ENCODE assay signal across 11 cellular contexts in the genomic region with DNA sequence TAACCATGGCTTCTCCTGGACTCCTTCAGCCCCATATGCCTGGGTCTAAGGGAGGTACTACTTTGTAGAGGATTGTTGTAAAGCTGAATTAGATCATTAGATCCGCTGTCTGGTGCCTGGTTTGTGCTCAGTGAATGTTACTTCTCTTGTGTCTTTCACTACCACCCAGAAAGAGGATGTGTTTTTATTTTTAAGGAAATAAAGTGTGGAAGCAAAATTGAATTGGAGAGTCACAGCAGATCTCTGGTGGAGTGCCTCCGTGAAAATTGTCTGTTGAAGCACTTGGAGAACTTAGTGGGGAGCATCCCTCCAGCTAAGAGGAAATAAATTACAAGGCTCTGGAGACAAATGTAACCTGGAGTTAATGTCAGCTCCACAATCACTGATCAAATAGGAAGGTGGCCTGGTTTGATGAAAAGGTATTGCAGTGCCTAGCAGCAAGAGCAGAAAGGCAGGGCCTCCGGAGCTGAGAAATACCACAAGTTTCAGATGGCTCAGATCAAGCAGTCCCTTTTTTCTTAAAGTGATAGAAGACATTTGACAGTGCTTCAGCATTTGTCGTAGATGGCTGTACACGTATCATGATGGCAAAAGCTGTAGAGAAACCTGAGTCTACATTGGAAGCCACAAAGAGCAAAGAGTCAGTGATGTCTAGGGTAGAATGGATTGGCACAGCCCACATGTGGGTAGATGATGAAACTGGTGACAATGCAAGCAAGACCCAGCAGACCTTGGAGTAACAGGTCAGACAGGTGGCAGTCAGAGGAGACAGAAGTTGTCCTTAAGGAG.
DNase-seq lines count a peak whose midpoint lies in the region; ATAC-seq and TF ChIP-seq lines count a peak whose summit lies in the region.
"Had no signal": no experiment of that assay in that cellular context is flagged by ENCODE, and none has a peak within 500 bp of the region (broad histone marks: within the 10 kb centered on the region; RNA-seq: fewer than 3 reads in every experiment).

No MANE protein-coding gene starts in this region.

- peaks cover 0 to 62% (median 21%) of the 10 kb centered on the region in 12 donors for H3K4me1 ChIP-seq in heart left ventricle
- peaks cover 34% of the 10 kb centered on the region for H3K4me1 ChIP-seq in upper lobe of right lung
- H3K4me1 ChIP-seq in adrenal gland (replicated peaks in 1 of 2) = peaks cover 3 to 32% of the 10 kb centered on the region in 2 donors

- TF ChIP-seq CTCF in heart left ventricle (IDR thresholded peaks at IDR 0.05) (no peak), HL-60 (IDR thresholded peaks at IDR 0.05; ENCODE audit: insufficient read depth, low read length) (no peak), upper lobe of right lung (IDR thresholded peaks at IDR 0.05) (no peak), adrenal gland (IDR thresholded peaks at IDR 0.05) (no peak)

- intact Hi-C loops in Right ventricle myocardium superior (cut with DNase I) (no loop called here), heart left ventricle (cut with DNase I) (no loop called here), upper lobe of right lung (cut with DNase I) (no loop called here), adrenal gland (cut with DNase I) (no loop called here)

- H3K9me3 ChIP-seq in heart left ventricle (no peaks in the 10 kb centered on the region), upper lobe of right lung (no peaks in the 10 kb centered on the region), adrenal gland (replicated peaks in 1 of 3) (no peaks in the 10 kb centered on the region)

- no peak for TF ChIP-seq POLR2A in heart left ventricle (IDR thresholded peaks at IDR 0.05)
- no peak for TF ChIP-seq POLR2A in adrenal gland (IDR thresholded peaks at IDR 0.05)

- H3K27ac ChIP-seq in heart left ventricle = peak overlapping the region in 1 of 12 donors; percentile 21
- H3K27ac ChIP-seq in HL-60 (replicated peaks) = peak overlapping the region; percentile 95
- peak overlapping the region; percentile 11 for H3K27ac ChIP-seq in upper lobe of right lung
- peak overlapping the region in 1 of 5 donors; percentile 13 for H3K27ac ChIP-seq in adrenal gland
- H3K27ac ChIP-seq: hepatocyte had no signal

- no peak for DNase-seq in Right ventricle myocardium superior
- no peak for DNase-seq in heart left ventricle
- peak in 1 of 2 experiments; percentile 64 for DNase-seq in HL-60 (ENCODE audit: low read depth in 1 of 2, low spot score in 1 of 2)
- DNase-seq in activated T-cell treated with anti-CD3 and anti-CD28 coated beads, Interleukin-2, amount 50 U/mL, for 48 hours = peak; percentile 23 to 30
- DNase-seq in upper lobe of right lung = no peak
- no peak for DNase-seq in NCI-H1436 treated with DMSO at 0.1 percent for 48 hours (lab: John Stamatoyannopoulos, UW)
- DNase-seq in adrenal gland = no peak
- no peak for DNase-seq in stimulated activated naive CD4-positive, alpha-beta T cell (lab: John Stamatoyannopoulos, UW)
- DNase-seq: AML-193 had no signal

- WGBS in heart left ventricle, 4 donors = 82 to 90% (median 88%) methylated on average over 5 of the region's 5 CpGs
- 78 to 86% (median 80%) methylated on average over 5 of the region's 5 CpGs for WGBS in adrenal gland, 4 donors

- H3K36me3 ChIP-seq in heart left ventricle (no peaks in the 10 kb centered on the region), upper lobe of right lung (no peaks in the 10 kb centered on the region), adrenal gland (replicated peaks in 1 of 2) (no peaks in the 10 kb centered on the region)

- H3K4me3 ChIP-seq in heart left ventricle = no peak overlapping the region
- H3K4me3 ChIP-seq in HL-60 (replicated peaks; ENCODE audit: insufficient read depth, low read length) = no peak overlapping the region
- H3K4me3 ChIP-seq in upper lobe of right lung = no peak overlapping the region
- H3K4me3 ChIP-seq in adrenal gland = no peak overlapping the region
- H3K4me3 ChIP-seq: hepatocyte, skin epidermis had no signal

- ATAC-seq in Right ventricle myocardium superior (ENCODE audit: poor library complexity) = peak; percentile 13
- no peak for ATAC-seq in heart left ventricle
- no peak for ATAC-seq in upper lobe of right lung

- H3K27me3 ChIP-seq in heart left ventricle (no peaks in the 10 kb centered on the region), HL-60 (ENCODE audit: insufficient read depth, poor library complexity, severe bottlenecking) (no peaks in the 10 kb centered on the region), upper lobe of right lung (no peaks in the 10 kb centered on the region), adrenal gland (no peaks in the 10 kb centered on the region)
- H3K27me3 ChIP-seq: hepatocyte had no signal

Comparison
In these comparisons a context has a peak if more than half of its experiments do, and no peak if none do; other contexts are left out.
1. DNase-seq: peak in activated T-cell treated with anti-CD3 and anti-CD28 coated beads, Interleukin-2, amount 50 U/mL, for 48 hours (2 of 2); none in Right ventricle myocardium superior (single experiment), heart left ventricle (0 of 5), upper lobe of right lung (single experiment), NCI-H1436 treated with DMSO at 0.1 percent for 48 hours (single experiment), adrenal gland (0 of 7) and stimulated activated naive CD4-positive, alpha-beta T cell (0 of 6).